Comparison of ENCODE assay signal across 24 cellular contexts in genomic region chr13:21066946-21067345, GRCh38.
"Had no signal": no experiment of that assay in that cellular context is flagged by ENCODE, and none has a peak within 500 bp of the region (broad histone marks: within the 10 kb centered on the region; RNA-seq: fewer than 3 reads in every experiment).

No MANE protein-coding gene starts in this region.

- H3K4me3 ChIP-seq: MG63, PC-9, Peyer's patch, SJCRH30 had no signal

- DNase-seq: Karpas-422, KG1, MG63, MV-4-11, NCI-H1048, NCI-H1105, NCI-H1417, NCI-H1436 treated with DMSO at 0.1 percent for 48 hours, NCI-H1694 treated with DMSO at 0.1 percent for 48 hours, NCI-H1930, NCI-H2081, NCI-H2107, NCI-H226, NCI-H446, NCI-H510A, NCI-H524 treated with DMSO at 0.1 percent for 48 hours, NCI-H69, NCI-H774, OCI-M1, PC-9, Peyer's patch, SHP77 treated with DMSO at 0.1 percent for 48 hours, SJCRH30, T-helper 1 cell had no signal

- H3K9me3 ChIP-seq: MG63, Peyer's patch, SJCRH30 had no signal

- H3K4me1 ChIP-seq: Peyer's patch had no signal

- H3K4me2 ChIP-seq: PC-9 had no signal

- H3K36me3 ChIP-seq: MG63, Peyer's patch, SJCRH30 had no signal

- H2AFZ ChIP-seq: PC-9 had no signal

- H3K27me3 ChIP-seq: MG63, Peyer's patch had no signal

- H3K27ac ChIP-seq: PC-9, Peyer's patch, SJCRH30 had no signal
